20 cellular contexts compared by ENCODE assay signal in the genomic region with DNA sequence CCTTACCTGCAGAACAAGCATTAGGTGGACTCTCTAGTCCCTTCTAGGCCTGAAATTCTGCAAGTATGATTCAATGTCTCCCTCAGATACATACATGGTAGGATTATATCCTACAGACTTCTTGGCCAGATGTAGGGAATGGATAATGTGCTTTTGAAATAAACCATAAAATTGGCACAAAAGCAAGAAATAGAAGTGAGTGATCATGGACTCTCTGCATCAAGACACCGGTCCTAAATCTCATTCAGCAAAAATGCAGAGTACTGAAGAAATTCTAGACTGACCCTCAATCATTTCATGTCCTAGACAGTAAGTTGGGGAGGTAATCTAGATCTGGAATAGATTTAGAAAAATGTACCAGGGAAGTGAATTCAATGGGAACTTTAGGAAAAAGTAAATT.
"Had no signal": no experiment of that assay in that cellular context is flagged by ENCODE, and none has a peak within 500 bp of the region (broad histone marks: within the 10 kb centered on the region; RNA-seq: fewer than 3 reads in every experiment).

No MANE protein-coding gene starts in this region.

- H3K4me1 ChIP-seq: neural progenitor cell, right atrium auricular region, sigmoid colon, uterus had no signal

- H3K4me2 ChIP-seq: neural progenitor cell had no signal

- H3K9ac ChIP-seq: neural progenitor cell had no signal

- H3K27me3 ChIP-seq: neural progenitor cell, ovary, right atrium auricular region, sigmoid colon, uterus had no signal

- ATAC-seq: natural killer cell treated with Interleukin-12 subunit alpha and Interleukin-12 subunit beta and Interleukin-15 and Interleukin-18, amount 100 ng/mL, for 72 hours had no signal

- H3K36me3 ChIP-seq: neural progenitor cell, ovary, right atrium auricular region, sigmoid colon, uterus had no signal

- H3K27ac ChIP-seq: coronary artery, neural progenitor cell, ovary, right atrium auricular region, sigmoid colon, skin epidermis, uterus had no signal

- H2AFZ ChIP-seq: neural progenitor cell had no signal

- H3K9me3 ChIP-seq: ovary, right atrium auricular region, sigmoid colon, uterus had no signal

- DNase-seq: effector CD4-positive, alpha-beta T cell; endodermal cell; foreskin melanocyte; head of caudate nucleus; hypothalamus; kidney glomerular epithelial cell; mammary epithelial cell; midbrain; nucleus accumbens; ovary; sigmoid colon; stimulated activated CD4-positive, alpha-beta T cell treated with anti-CD3 and anti-CD28 coated beads, Interleukin-12 subunit alpha, Interleukin-12 subunit beta, amount 100 ng/mL, for 4 hours; stimulated activated CD4-positive, alpha-beta T cell treated with anti-CD3 and anti-CD28 coated beads, Interleukin-2, amount 100 ng/mL, for 48 hours; stimulated activated naive CD4-positive, alpha-beta T cell treated with Interleukin-2 at 50 U/mL for 16 hours; uterus had no signal

- H3K4me3 ChIP-seq: coronary artery, neural progenitor cell, ovary, right atrium auricular region, sigmoid colon, skin epidermis, uterus had no signal
